13 cellular contexts compared by ENCODE assay signal in the genomic region with DNA sequence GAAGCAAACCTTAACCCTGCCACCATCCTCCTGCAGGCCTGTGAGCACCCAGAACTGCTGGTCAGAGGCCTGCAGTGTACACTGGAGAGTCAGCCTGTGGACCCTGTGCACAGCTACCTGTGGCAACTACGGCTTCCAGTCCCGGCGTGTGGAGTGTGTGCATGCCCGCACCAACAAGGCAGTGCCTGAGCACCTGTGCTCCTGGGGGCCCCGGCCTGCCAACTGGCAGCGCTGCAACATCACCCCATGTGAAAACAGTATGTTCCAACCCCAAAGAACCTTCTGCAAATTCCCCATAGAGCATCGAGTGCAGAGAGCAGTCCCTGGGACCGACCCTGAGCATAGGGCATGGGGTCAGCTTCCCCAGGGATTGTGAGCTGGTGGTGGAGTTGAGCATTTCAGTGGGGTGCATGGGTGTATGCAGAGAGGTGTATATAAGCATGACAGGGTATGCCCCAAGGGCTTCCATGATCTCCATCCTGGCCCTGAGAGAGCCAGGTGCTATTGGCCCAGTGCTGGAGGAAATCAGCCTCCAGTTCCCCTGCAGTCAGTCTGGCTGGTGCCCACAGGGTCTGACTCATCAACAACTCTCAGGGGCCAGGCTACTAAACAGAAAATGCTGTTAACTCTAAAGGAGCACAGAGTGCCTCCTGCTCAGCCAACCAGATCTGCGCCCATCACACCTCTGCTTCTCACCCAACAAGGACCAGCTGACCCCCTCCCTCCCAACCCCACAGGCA.
DNase-seq lines count a peak whose midpoint lies in the region; ATAC-seq and TF ChIP-seq lines count a peak whose summit lies in the region.
"Had no signal": no experiment of that assay in that cellular context is flagged by ENCODE, and none has a peak within 500 bp of the region (broad histone marks: within the 10 kb centered on the region; RNA-seq: fewer than 3 reads in every experiment).

No MANE protein-coding gene starts in this region.

- no peak overlapping the region for H3K4me3 ChIP-seq in Karpas-422 (ENCODE audit: low read length)
- H3K4me3 ChIP-seq in brain microvascular endothelial cell (ENCODE audit: low read depth, low read length): no peak overlapping the region
- no peak overlapping the region for H3K4me3 ChIP-seq in uterus
- H3K4me3 ChIP-seq: breast epithelium, HAP-1, right lobe of liver had no signal

- TF ChIP-seq CTCF in brain microvascular endothelial cell (IDR thresholded peaks at IDR 0.05; ENCODE audit: low read depth, low read length, missing control alignments): no peak
- no peak for TF ChIP-seq CTCF in uterus (IDR thresholded peaks at IDR 0.05)

- H3K27me3 Mint-ChIP-seq in naive thymus-derived CD8-positive, alpha-beta T cell: peaks cover 1 to 22% (median 14%) of the 10 kb centered on the region in 5 donors

- H4K20me1 ChIP-seq in Karpas-422 (ENCODE audit: insufficient read depth, low read depth, low read length): no peaks in the 10 kb centered on the region

- no peak overlapping the region for H2AFZ ChIP-seq in Karpas-422 (ENCODE audit: low read length)

- H3K9me3 ChIP-seq in Karpas-422 (ENCODE audit: low read length) (no peaks in the 10 kb centered on the region), uterus (no peaks in the 10 kb centered on the region)
- H3K9me3 ChIP-seq: HAP-1, right lobe of liver had no signal

- DNase-seq in ELR (ENCODE audit: low read depth) (peak; percentile 88), Karpas-422 (peak; percentile 61), brain microvascular endothelial cell (peak; percentile 63), renal cortical epithelial cell (ENCODE audit: low read depth) (peak; percentile 70), uterus (no peak)
- no peak for DNase-seq in naive thymus-derived CD8-positive, alpha-beta T cell
- DNase-seq: activated CD4-positive, alpha-beta memory T cell treated with anti-CD3 and anti-CD28 coated beads for 36 hours; NCI-H2171 treated with DMSO at 0.1 percent for 48 hours; right lobe of liver had no signal

- H3K36me3 Mint-ChIP-seq in naive thymus-derived CD8-positive, alpha-beta T cell: peaks cover 0 to 2% (median 0%) of the 10 kb centered on the region in 3 donors
- H3K36me3 Mint-ChIP-seq: activated CD4-positive, alpha-beta memory T cell treated with anti-CD3 and anti-CD28 coated beads for 36 hours had no signal

- no peaks in the 10 kb centered on the region for H3K4me1 Mint-ChIP-seq in naive thymus-derived CD8-positive, alpha-beta T cell

- no peaks in the 10 kb centered on the region for H3K27me3 ChIP-seq in Karpas-422 (ENCODE audit: low read length)
- no peaks in the 10 kb centered on the region for H3K27me3 ChIP-seq in brain microvascular endothelial cell (replicated peaks)
- no peaks in the 10 kb centered on the region for H3K27me3 ChIP-seq in uterus
- H3K27me3 ChIP-seq: breast epithelium, right lobe of liver had no signal

- ATAC-seq in HG03439 (IDR thresholded peaks at IDR 0.05; ENCODE audit: unreplicated experiment): no peak
- no peak for ATAC-seq in HG03442 (IDR thresholded peaks at IDR 0.05; ENCODE audit: unreplicated experiment)
- no peak for ATAC-seq in naive thymus-derived CD8-positive, alpha-beta T cell

- in situ Hi-C loops in brain microvascular endothelial cell (cut with HindIII; ENCODE audit: low pct_ligation_motif_present, low sequenced_read_pairs): no loop called here

- no peak for TF ChIP-seq POLR2A in uterus (IDR thresholded peaks at IDR 0.05)

- H3K4me2 ChIP-seq in Karpas-422 (ENCODE audit: low read depth, low read length, poor library complexity, severe bottlenecking): no peak overlapping the region

- no peaks in the 10 kb centered on the region for H3K79me2 ChIP-seq in Karpas-422 (ENCODE audit: low read length)

- H3K9me3 Mint-ChIP-seq in naive thymus-derived CD8-positive, alpha-beta T cell: peaks cover 0 to 19% (median 9%) of the 10 kb centered on the region in 9 donors

- no peak overlapping the region for H3K9ac ChIP-seq in Karpas-422 (ENCODE audit: low read length)

- H3K4me1 ChIP-seq in Karpas-422 (ENCODE audit: low read length) (peaks cover 9% of the 10 kb centered on the region), uterus (no peaks in the 10 kb centered on the region)
- H3K4me1 ChIP-seq: breast epithelium, HAP-1, right lobe of liver had no signal

- no peak overlapping the region for H3K4me3 Mint-ChIP-seq in naive thymus-derived CD8-positive, alpha-beta T cell
- H3K4me3 Mint-ChIP-seq: activated CD4-positive, alpha-beta memory T cell treated with anti-CD3 and anti-CD28 coated beads for 36 hours had no signal

- no peak overlapping the region for H3K27ac Mint-ChIP-seq in naive thymus-derived CD8-positive, alpha-beta T cell
- H3K27ac Mint-ChIP-seq: activated CD4-positive, alpha-beta memory T cell treated with anti-CD3 and anti-CD28 coated beads for 36 hours had no signal

- no peak overlapping the region for H3K27ac ChIP-seq in Karpas-422 (ENCODE audit: low read length)
- peak overlapping the region; percentile 89 for H3K27ac ChIP-seq in brain microvascular endothelial cell
- no peak overlapping the region for H3K27ac ChIP-seq in uterus
- H3K27ac ChIP-seq: breast epithelium, right lobe of liver had no signal

- intact Hi-C loops in uterus (cut with DNase I; ENCODE audit: low total_unique reads): no loop called here

- H3K36me3 ChIP-seq in Karpas-422 (ENCODE audit: insufficient read depth, low read length) (no peaks in the 10 kb centered on the region), brain microvascular endothelial cell (replicated peaks) (no peaks in the 10 kb centered on the region), uterus (no peaks in the 10 kb centered on the region)
- H3K36me3 ChIP-seq: breast epithelium, HAP-1, right lobe of liver had no signal

- H3K9me2 ChIP-seq in Karpas-422 (replicated peaks; ENCODE audit: insufficient read depth, low read length): no peaks in the 10 kb centered on the region

- POLR2A ChIA-PET in naive thymus-derived CD8-positive, alpha-beta T cell (lab: Charles Lee): no interaction called here

Comparison
In these comparisons a context has a peak if more than half of its experiments do, and no peak if none do; other contexts are left out.
1. DNase-seq: peak in ELR (single experiment), Karpas-422 (single experiment), brain microvascular endothelial cell (single experiment) and renal cortical epithelial cell (single experiment); none in uterus (0 of 2) and naive thymus-derived CD8-positive, alpha-beta T cell (0 of 10).